ENCODE assay signal across 10 cellular contexts in the genomic region with DNA sequence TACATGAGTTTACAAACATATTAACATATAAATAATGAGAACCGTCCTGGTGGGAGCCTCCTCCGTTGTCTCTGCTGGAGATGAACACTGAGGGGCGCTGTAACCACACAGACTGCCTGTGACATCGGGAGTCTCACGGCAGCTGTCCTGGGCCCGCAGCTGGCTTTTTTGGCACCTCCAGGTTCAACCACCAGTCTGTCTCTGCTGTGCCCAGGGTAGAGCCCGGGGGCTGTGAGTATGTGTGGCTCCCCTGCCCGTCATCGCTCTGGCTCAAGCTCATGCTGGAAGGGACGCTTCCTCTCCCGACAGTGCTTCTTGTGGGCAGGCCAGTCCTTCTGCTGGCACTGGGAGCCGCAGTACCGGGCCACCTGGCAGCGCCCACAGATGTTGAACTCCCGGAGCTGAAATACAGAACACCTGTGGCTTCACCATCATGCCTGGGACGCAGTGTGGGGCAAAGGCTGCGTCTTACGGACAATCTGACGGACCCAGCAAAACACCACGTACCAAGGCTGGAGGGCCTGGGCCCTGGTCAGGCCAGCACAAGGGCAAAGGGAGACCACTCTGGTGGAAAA.
DNase-seq lines count a peak whose midpoint lies in the region; ATAC-seq and TF ChIP-seq lines count a peak whose summit lies in the region.
"Had no signal": no experiment of that assay in that cellular context is flagged by ENCODE, and none has a peak within 500 bp of the region (broad histone marks: within the 10 kb centered on the region; RNA-seq: fewer than 3 reads in every experiment).

No MANE protein-coding gene starts in this region.

- H3K4me1 Mint-ChIP-seq in nephron progenitor cell = peaks cover 7% of the 10 kb centered on the region

- H3K36me3 ChIP-seq in brain microvascular endothelial cell (replicated peaks) = peaks cover 39% of the 10 kb centered on the region

- H3K4me3 Mint-ChIP-seq in nephron progenitor cell = no peak overlapping the region

- no peak overlapping the region for H3K27ac ChIP-seq in brain microvascular endothelial cell

- H3K27me3 ChIP-seq in brain microvascular endothelial cell (replicated peaks) = no peaks in the 10 kb centered on the region

- no peak overlapping the region for H3K4me3 ChIP-seq in brain microvascular endothelial cell (ENCODE audit: low read depth, low read length)
- H3K4me3 ChIP-seq: smooth muscle cell had no signal

- no peaks in the 10 kb centered on the region for H3K9me3 Mint-ChIP-seq in nephron progenitor cell

- H3K27me3 Mint-ChIP-seq in nephron progenitor cell (ENCODE audit: low read depth, poor library complexity) = no peaks in the 10 kb centered on the region

- H3K36me3 Mint-ChIP-seq in nephron progenitor cell (ENCODE audit: low read depth) = peaks cover 34% of the 10 kb centered on the region

- TF ChIP-seq CTCF in brain microvascular endothelial cell (IDR thresholded peaks at IDR 0.05; ENCODE audit: low read depth, low read length, missing control alignments) (peak; percentile 43), nephron progenitor cell (IDR thresholded peaks at IDR 0.05) (peak; percentile 27)

- in situ Hi-C loops in KBM-7 (cut with MboI; ENCODE audit: low pct_unique_long_range_greater_than_20kb, low sequenced_read_pairs) = no loop called here
- in situ Hi-C loops in brain microvascular endothelial cell (cut with HindIII; ENCODE audit: low pct_ligation_motif_present, low sequenced_read_pairs) = no loop called here

- ATAC-seq in GM18517 (IDR thresholded peaks at IDR 0.05; ENCODE audit: unreplicated experiment) (no peak), HG02970 (IDR thresholded peaks at IDR 0.05; ENCODE audit: low FRiP score, unreplicated experiment) (no peak), HG03159 (IDR thresholded peaks at IDR 0.05; ENCODE audit: unreplicated experiment) (no peak)

- DNase-seq in DMS 273 (lab: John Stamatoyannopoulos, UW; ENCODE audit: unreplicated experiment) (peak; percentile 69), DMS 273 treated with DMSO at 0.1 percent for 48 hours (lab: John Stamatoyannopoulos, UW) (no peak), KBM-7 (peak; percentile 58), brain microvascular endothelial cell (no peak), nephron progenitor cell (peak; percentile 32)
- DNase-seq: NCI-H2171 had no signal

- H3K27ac Mint-ChIP-seq in nephron progenitor cell = no peak overlapping the region

Comparison
In these comparisons a context has a peak if more than half of its experiments do, and no peak if none do; other contexts are left out.
1. DNase-seq: peak in DMS 273 (single experiment), KBM-7 (single experiment) and nephron progenitor cell (single experiment); none in DMS 273 treated with DMSO at 0.1 percent for 48 hours (single experiment) and brain microvascular endothelial cell (single experiment).